1 cellular context compared by ENCODE assay signal in the genomic region with DNA sequence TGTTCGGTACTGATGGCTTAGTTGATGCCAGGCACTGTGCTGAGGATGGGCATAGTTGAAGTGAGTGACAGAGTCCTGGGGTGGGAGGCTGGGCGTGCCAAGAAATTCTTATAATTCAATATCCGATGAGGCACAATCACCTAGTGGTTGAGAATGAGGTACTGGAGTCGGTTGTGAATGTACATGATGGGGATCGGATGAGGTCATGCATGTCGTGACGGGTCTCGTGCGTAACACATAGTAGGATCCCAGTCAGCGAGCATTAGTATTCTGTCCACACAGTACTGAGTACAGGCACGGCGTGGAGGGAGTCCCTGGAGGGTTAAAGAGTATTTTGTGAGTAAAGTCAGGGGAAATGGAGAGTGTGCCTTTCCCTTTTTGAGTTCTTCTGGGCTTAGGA.
TF ChIP-seq lines count a peak whose summit lies in the region.

No MANE protein-coding gene starts in this region.

TF ChIP-seq in GM23338, 12 proteins besides CTCF, POLR2A, EP300 and RAD21:
- TF ChIP-seq REST (IDR thresholded peaks at IDR 0.05; ENCODE audit: unreplicated experiment) (no peak), EZH2phosphoT487 (IDR thresholded peaks at IDR 0.05; ENCODE audit: unreplicated experiment) (no peak), NANOG (IDR thresholded peaks at IDR 0.05; ENCODE audit: borderline replicate concordance) (no peak), POLR2AphosphoS5 (IDR thresholded peaks at IDR 0.05; ENCODE audit: low read depth) (no peak), CREB1 (CRISPR knock-in tag; IDR thresholded peaks at IDR 0.05; ENCODE audit: low read depth) (no peak)
